Comparison of ENCODE assay signal across 9 cellular contexts in genomic region chr18:4360221-4360715, GRCh38.
"Had no signal": no experiment of that assay in that cellular context is flagged by ENCODE, and none has a peak within 500 bp of the region (broad histone marks: within the 10 kb centered on the region; RNA-seq: fewer than 3 reads in every experiment).

No MANE protein-coding gene starts in this region.

- H3K9me3 ChIP-seq: HAP-1 had no signal

- H3K9ac ChIP-seq: GM23248 had no signal

- H2AFZ ChIP-seq: GM23248 had no signal

- H3K27ac ChIP-seq: GM23248 had no signal

- H3K36me3 ChIP-seq: HAP-1 had no signal

- H3K4me1 ChIP-seq: HAP-1 had no signal

- DNase-seq: GM23248, GOT3, H7, IMR-90, KG1 had no signal

- H3K4me3 ChIP-seq: GM23248, HAP-1, K562 had no signal

- ATAC-seq: HCT116, K562 had no signal

- FAIRE-seq: HTR-8/SVneo, K562 had no signal
